In the genomic region with DNA sequence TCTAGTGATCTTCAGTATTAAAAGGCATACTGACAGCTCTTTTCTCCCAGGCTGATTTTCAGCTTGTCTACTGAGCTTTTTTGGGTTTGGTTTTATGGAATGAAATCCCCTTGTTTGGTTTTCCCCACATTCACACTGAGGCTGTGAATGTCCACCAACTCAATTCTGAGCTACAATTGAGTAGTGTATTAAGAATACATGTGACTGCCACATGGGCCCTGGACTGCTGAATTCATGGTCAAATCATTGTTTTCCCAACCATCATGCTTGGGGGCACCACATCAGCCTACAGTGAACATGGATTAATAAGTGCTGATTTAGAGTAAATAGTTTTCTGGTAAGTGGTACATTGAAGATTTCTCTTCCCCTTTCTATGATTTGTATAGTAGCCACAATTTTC, we compare ENCODE assay signal across 28 cellular contexts. TPM values are rescaled to one million over a fixed set of nuclear protein-coding genes. Genes with fewer than 3 reads are reported as not detected.
DNase-seq lines count a peak whose midpoint lies in the region; ATAC-seq, FAIRE-seq and TF ChIP-seq lines count a peak whose summit lies in the region.
"Had no signal": no experiment of that assay in that cellular context is flagged by ENCODE, and none has a peak within 500 bp of the region (broad histone marks: within the 10 kb centered on the region; RNA-seq: fewer than 3 reads in every experiment).

No MANE protein-coding gene starts in this region.

- no peak overlapping the region for H3K4me2 ChIP-seq in A549
- no peak overlapping the region for H3K4me2 ChIP-seq in K562 (ENCODE audit: insufficient read depth, low read length)
- H3K4me2 ChIP-seq: BLaER1 had no signal

- no peaks in the 10 kb centered on the region for H3K9me1 ChIP-seq in K562 (ENCODE audit: control insufficient read depth, insufficient read depth, low read length)

- H3K27ac ChIP-seq in A549: no peak overlapping the region
- no peak overlapping the region for H3K27ac ChIP-seq in HEK293 (ENCODE audit: extremely low read depth, low read depth, low read length)
- no peak overlapping the region for H3K27ac ChIP-seq in K562 (ENCODE audit: extremely low read depth, low read depth, low read length)
- H3K27ac ChIP-seq: 22Rv1, BLaER1 had no signal

- H3K36me3 ChIP-seq in HEK293 (ENCODE audit: control insufficient read depth in 2 of 2, insufficient read depth in 1 of 2, low read length in 2 of 2) (no peaks in the 10 kb centered on the region), K562 (ENCODE audit: control insufficient read depth, insufficient read depth, low read length) (no peaks in the 10 kb centered on the region)
- H3K36me3 ChIP-seq: BE2C, BLaER1 had no signal

- H4K20me1 ChIP-seq in K562 (replicated peaks; ENCODE audit: control insufficient read depth, insufficient read depth, low read length): no peaks in the 10 kb centered on the region

- POLR2A ChIA-PET in A549 (lab: Yijun Ruan, JAX) (no interaction called here), HEK293 (lab: Yijun Ruan, JAX) (no interaction called here), K562 (lab: Yijun Ruan, JAX) (interaction anchor here (0.7 to 1.1 kb wide), 3 partner anchors 9 to 29 kb away, joined by 3 to 4 read pairs (median 3); no protein-coding TSS in a partner anchor)
- POLR2A ChIA-PET in activated CD4-positive, alpha-beta T cell treated with anti-CD3 and anti-CD28 coated beads, Interleukin-2, amount 10 ng/mL, durations not matched to agents 7 days and 5 days (lab: Charles Lee): no interaction called here

- peaks cover 12% of the 10 kb centered on the region for H3K4me1 ChIP-seq in A549
- H3K4me1 ChIP-seq in HEK293 (ENCODE audit: control insufficient read depth, insufficient read depth, low read length): no peaks in the 10 kb centered on the region
- peaks cover 6 to 28% of the 10 kb centered on the region in 2 experiments; a peak in 4 of 5 replicates for H3K4me1 ChIP-seq in K562 (replicated peaks in 1 of 2; ENCODE audit: control insufficient read depth in 2 of 2, insufficient read depth in 2 of 2, low read length in 2 of 2)
- H3K4me1 ChIP-seq: BE2C, BLaER1, Caco-2 had no signal

- H2AFZ ChIP-seq in K562 (ENCODE audit: low read depth, low read length): peak overlapping the region; percentile 78

- in situ Hi-C loops in K562 (cut with MboI): no loop called here

- no peaks in the 10 kb centered on the region for H3K79me2 ChIP-seq in K562 (ENCODE audit: control insufficient read depth, insufficient read depth, low read length)

- ATAC-seq in A549 (no peak), K562 (no peak)
- ATAC-seq: GM12878 had no signal

- no peak for TF ChIP-seq RAD21 in A549 (conservative IDR thresholded peaks at IDR 0.05 in 1 of 2, IDR thresholded peaks at IDR 0.05 in 1 of 2)
- no peak for TF ChIP-seq RAD21 in K562 (CRISPR knock-in tag; conservative IDR thresholded peaks at IDR 0.05 in 1 of 2, IDR thresholded peaks at IDR 0.05 in 1 of 2)

- no peak overlapping the region for H3K4me3 Mint-ChIP-seq in activated CD4-positive, alpha-beta T cell treated with anti-CD3 and anti-CD28 coated beads, Interleukin-2, amount 10 ng/mL, durations not matched to agents 7 days and 5 days
- no peak overlapping the region for H3K4me3 Mint-ChIP-seq in Calu3 (ENCODE audit: low read depth, unreplicated experiment)
- no peak overlapping the region for H3K4me3 Mint-ChIP-seq in activated naive CD4-positive, alpha-beta T cell treated with anti-CD3 and anti-CD28 coated beads for 36 hours
- H3K4me3 Mint-ChIP-seq: CD14-positive monocyte; CD4-positive, alpha-beta memory T cell; CD4-positive, CD25-positive, alpha-beta regulatory T cell; CD8-positive, alpha-beta memory T cell had no signal

- H3K9me3 ChIP-seq in A549 (no peaks in the 10 kb centered on the region), HEK293 (ENCODE audit: control insufficient read depth, insufficient read depth, low read depth, low read length) (no peaks in the 10 kb centered on the region), K562 (replicated peaks; ENCODE audit: control insufficient read depth, insufficient read depth, low read depth, low read length) (no peaks in the 10 kb centered on the region)
- H3K9me3 ChIP-seq: BE2C, BLaER1, Caco-2 had no signal

- H3K27me3 ChIP-seq in K562 (ENCODE audit: control insufficient read depth in 2 of 2, insufficient read depth in 2 of 2, low read length in 2 of 2): no peaks in the 10 kb centered on the region
- H3K27me3 ChIP-seq: BE2C had no signal

- TF ChIP-seq EP300 in A549 (IDR thresholded peaks at IDR 0.05): no peak
- no peak for TF ChIP-seq EP300 in K562 (IDR thresholded peaks at IDR 0.05; ENCODE audit: low read length)

- no peak for TF ChIP-seq CTCF in A549 (IDR thresholded peaks at IDR 0.05)
- no peak for TF ChIP-seq CTCF in HEK293 (tag by site-specific recombination; IDR thresholded peaks at IDR 0.05)
- TF ChIP-seq CTCF in K562 (IDR thresholded peaks at IDR 0.05 in 2 of 3, conservative IDR thresholded peaks at IDR 0.05 in 1 of 3; ENCODE audit: insufficient read depth in 2 of 3, low read depth in 1 of 3, low read length in 3 of 3): no peak
- no peak for TF ChIP-seq CTCF in Calu3 (IDR thresholded peaks at IDR 0.05; ENCODE audit: unreplicated experiment)

- no peaks in the 10 kb centered on the region for H3K36me3 Mint-ChIP-seq in activated CD4-positive, alpha-beta T cell treated with anti-CD3 and anti-CD28 coated beads, Interleukin-2, amount 10 ng/mL, durations not matched to agents 7 days and 5 days (ENCODE audit: low read depth)
- no peaks in the 10 kb centered on the region for H3K36me3 Mint-ChIP-seq in Calu3 (ENCODE audit: insufficient read depth, unreplicated experiment)
- no peaks in the 10 kb centered on the region for H3K36me3 Mint-ChIP-seq in activated naive CD4-positive, alpha-beta T cell treated with anti-CD3 and anti-CD28 coated beads for 36 hours (ENCODE audit: low read depth)
- H3K36me3 Mint-ChIP-seq: CD14-positive monocyte; CD4-positive, alpha-beta memory T cell; CD4-positive, CD25-positive, alpha-beta regulatory T cell had no signal

- H3K4me3 ChIP-seq in A549 (no peak overlapping the region), HEK293 (ENCODE audit: low read depth, low read length) (no peak overlapping the region), K562 (no peak overlapping the region)
- H3K4me3 ChIP-seq: BLaER1, GM12878 had no signal

- TF ChIP-seq POLR2A in A549 (IDR thresholded peaks at IDR 0.05; ENCODE audit: low read length) (no peak), K562 (conservative IDR thresholded peaks at IDR 0.05) (no peak)

- H3K9ac ChIP-seq in K562 (ENCODE audit: insufficient read depth in 1 of 2, low read depth in 2 of 2, low read length in 2 of 2): no peak overlapping the region; a peak in 1 of 4 replicates
- H3K9ac ChIP-seq: BLaER1 had no signal

- H3K27ac Mint-ChIP-seq in activated CD4-positive, alpha-beta T cell treated with anti-CD3 and anti-CD28 coated beads, Interleukin-2, amount 10 ng/mL, durations not matched to agents 7 days and 5 days: no peak overlapping the region
- H3K27ac Mint-ChIP-seq in Calu3 (ENCODE audit: unreplicated experiment): no peak overlapping the region
- no peak overlapping the region for H3K27ac Mint-ChIP-seq in activated naive CD4-positive, alpha-beta T cell treated with anti-CD3 and anti-CD28 coated beads for 36 hours
- H3K27ac Mint-ChIP-seq: CD14-positive monocyte; CD4-positive, alpha-beta memory T cell; CD4-positive, CD25-positive, alpha-beta regulatory T cell; CD8-positive, alpha-beta memory T cell had no signal

- DNase-seq in A549 (ENCODE audit: low read depth in 1 of 2, low spot score in 1 of 2): no peak
- DNase-seq in K562 (ENCODE audit: extremely low read depth in 1 of 4, low spot score in 3 of 4): no peak
- no peak for DNase-seq in activated CD4-positive, alpha-beta T cell treated with anti-CD3 and anti-CD28 coated beads, Interleukin-2, amount 10 ng/mL, durations not matched to agents 7 days and 5 days
- DNase-seq in Calu3: no peak
- DNase-seq in activated naive CD4-positive, alpha-beta T cell treated with anti-CD3 and anti-CD28 coated beads for 36 hours: no peak
- DNase-seq: ACHN; BE2C; C1 segment of cervical spinal cord; Caco-2; CD4-positive, alpha-beta memory T cell; CD4-positive, CD25-positive, alpha-beta regulatory T cell; CD8-positive, alpha-beta memory T cell; DMS 273 treated with DMSO at 0.1 percent for 48 hours; DMS153; DMS53; DMS79; DND-41; EL; GDM1 had no signal

- H3K9me3 Mint-ChIP-seq in activated CD4-positive, alpha-beta T cell treated with anti-CD3 and anti-CD28 coated beads, Interleukin-2, amount 10 ng/mL, durations not matched to agents 7 days and 5 days: no peaks in the 10 kb centered on the region
- H3K9me3 Mint-ChIP-seq in Calu3 (ENCODE audit: low read depth, unreplicated experiment): no peaks in the 10 kb centered on the region
- H3K9me3 Mint-ChIP-seq in activated naive CD4-positive, alpha-beta T cell treated with anti-CD3 and anti-CD28 coated beads for 36 hours: no peaks in the 10 kb centered on the region
- H3K9me3 Mint-ChIP-seq: CD4-positive, alpha-beta memory T cell; CD4-positive, CD25-positive, alpha-beta regulatory T cell; CD8-positive, alpha-beta memory T cell had no signal

- peak; percentile 90 for FAIRE-seq in A549 (lab: Jason Lieb, UNC)
- no peak for FAIRE-seq in K562 (lab: Jason Lieb, UNC)
- FAIRE-seq: GM12878, GM12892, GM18507 had no signal

- H3K4me1 Mint-ChIP-seq in activated CD4-positive, alpha-beta T cell treated with anti-CD3 and anti-CD28 coated beads, Interleukin-2, amount 10 ng/mL, durations not matched to agents 7 days and 5 days: no peaks in the 10 kb centered on the region
- peaks cover 10% of the 10 kb centered on the region for H3K4me1 Mint-ChIP-seq in Calu3 (ENCODE audit: low read depth, unreplicated experiment)
- no peaks in the 10 kb centered on the region for H3K4me1 Mint-ChIP-seq in activated naive CD4-positive, alpha-beta T cell treated with anti-CD3 and anti-CD28 coated beads for 36 hours (ENCODE audit: low read depth)
- H3K4me1 Mint-ChIP-seq: CD4-positive, alpha-beta memory T cell; CD4-positive, CD25-positive, alpha-beta regulatory T cell; CD8-positive, alpha-beta memory T cell had no signal

- intact Hi-C loops in K562 (cut with micrococcal nuclease) (no loop called here), Calu3 (cut with micrococcal nuclease; ENCODE audit: unreplicated experiment) (no loop called here)
- intact Hi-C loops in activated naive CD4-positive, alpha-beta T cell treated with anti-CD3 and anti-CD28 coated beads for 36 hours (cut with micrococcal nuclease): no loop called here

- peaks cover 4% of the 10 kb centered on the region for H3K27me3 Mint-ChIP-seq in activated CD4-positive, alpha-beta T cell treated with anti-CD3 and anti-CD28 coated beads, Interleukin-2, amount 10 ng/mL, durations not matched to agents 7 days and 5 days
- no peaks in the 10 kb centered on the region for H3K27me3 Mint-ChIP-seq in Calu3 (ENCODE audit: unreplicated experiment)
- peaks cover 2% of the 10 kb centered on the region for H3K27me3 Mint-ChIP-seq in activated naive CD4-positive, alpha-beta T cell treated with anti-CD3 and anti-CD28 coated beads for 36 hours (ENCODE audit: low read depth)

- CTCF ChIA-PET in A549 (lab: Yijun Ruan, JAX) (interaction anchor here (1.1 to 1.8 kb wide), 3 partner anchors 10 to 229 kb away, joined by 3 to 5 read pairs (median 4); no protein-coding TSS in a partner anchor), HEK293 (lab: Yijun Ruan, JAX) (interaction anchor here (0.7 to 3.1 kb wide), 4 partner anchors 17 to 223 kb away, joined by 3 to 13 read pairs (median 5); a partner anchor contains a TSS), K562 (lab: Yijun Ruan, JAX; ENCODE audit: low intra/inter-chr PET ratio) (no interaction called here), Calu3 (lab: Charles Lee) (no interaction called here)
- CTCF ChIA-PET in activated CD4-positive, alpha-beta T cell treated with anti-CD3 and anti-CD28 coated beads, Interleukin-2, amount 10 ng/mL, durations not matched to agents 7 days and 5 days (lab: Charles Lee): interaction anchor here (1.0 kb wide), 1 partner anchor 12 kb away, joined by 3 read pairs; no protein-coding TSS in a partner anchor
- CTCF ChIA-PET in activated naive CD4-positive, alpha-beta T cell treated with anti-CD3 and anti-CD28 coated beads for 36 hours (lab: Charles Lee): interaction anchor here (1.1 to 1.3 kb wide), 3 partner anchors 18 to 245 kb away, joined by 3 to 4 read pairs (median 3); no protein-coding TSS in a partner anchor

- BruUV-seq in K562 (replicated peaks; lab: Mats Ljungman, UMichigan) (no TSS peak), Calu3 (replicated peaks; lab: Mats Ljungman, UMichigan) (no TSS peak)

RNA-seq across cellular contexts. Expression of a gene that starts 32.4 kb away (rescaled TPM):
- polyA plus RNA-seq in A549 (2011; rRNA removed): 0.04 and 0.12 TPM in 2 replicates
- polyA plus RNA-seq in A549 (2012; cell fraction: cytosol; rRNA removed): 0.01 TPM in 2 replicates
- polyA plus RNA-seq in A549 (2012; cell fraction: nucleus; rRNA removed): 0.02 and 0.06 TPM in 2 replicates
- 0.05 to 0.06 TPM (median 0.05 TPM) in 3 replicates for polyA plus RNA-seq in A549 (2017; fragmentation: RNase III; extraction: RNeasy Plus Mini Kit Qiagen cat#74134 plus additional on column Dnase treatment)
- polyA minus RNA-seq in A549 (2011; rRNA and poly(A)+ RNA removed): 0.08 and 0.10 TPM in 2 replicates
- 0.16 and 0.26 TPM in 2 replicates for total RNA-seq in K562 (2011; cell fraction: chromatin; rRNA removed; ENCODE audit: low replicate concordance)
- total RNA-seq in K562 (2011; cell fraction: nucleolus; rRNA removed): under 0.01 TPM in 1 of 2 replicates, not detected in the other
- 0.15 TPM in 2 replicates for total RNA-seq in K562 (2011; cell fraction: nucleoplasm; rRNA removed)
- total RNA-seq in K562 (2014; rRNA removed): 0.04 and 0.05 TPM in 2 replicates
- 0.10 and 0.11 TPM in 2 replicates for total RNA-seq in K562 (2014; rRNA removed; fragmentation: Illumina TruSeq; extraction: Trizol)
- total RNA-seq in K562 (2015; rRNA removed; fragmentation: Illumina TruSeq; extraction: Trizol): 0.04 TPM in 1 of 2 replicates, not detected in the other
- 0.16 and 0.31 TPM in 2 replicates for total RNA-seq in K562 (2021)
- 0.03 and 0.35 TPM in 2 replicates for polyA plus RNA-seq in K562 (2011; rRNA removed)
- polyA plus RNA-seq in K562 (2011; cell fraction: cytosol; rRNA removed): 0.06 and 0.52 TPM in 2 replicates
- polyA plus RNA-seq in K562 (2011; cell fraction: nucleus; rRNA removed): 0.10 and 1.2 TPM in 2 replicates
- polyA plus RNA-seq in K562 (2012): 0.08 and 0.17 TPM in 2 replicates
- 0.18 and 0.22 TPM in 2 replicates for polyA plus RNA-seq in K562 (2014; fragmentation: Illumina TruSeq; extraction: Trizol)
- under 1 TPM in 1 of 2 experiments, not detected in 1; 0.06 TPM for polyA plus RNA-seq in K562 (2014; fragmentation: Nextera tagmentation; extraction: Ambion mirVana)
- polyA plus RNA-seq in K562 (2014; rRNA removed): 0.11 and 0.21 TPM in 2 replicates
- polyA minus RNA-seq in K562 (2011; rRNA and poly(A)+ RNA removed): 0.25 TPM in 1 of 2 replicates, not detected in the other
- 0.38 TPM in 1 of 2 replicates, not detected in the other for polyA minus RNA-seq in K562 (2011; cell fraction: cytosol; rRNA and poly(A)+ RNA removed)
- polyA minus RNA-seq in K562 (2011; cell fraction: nucleus; rRNA and poly(A)+ RNA removed): 0.13 TPM in 1 of 2 replicates, not detected in the other
- total RNA-seq in activated CD4-positive, alpha-beta T cell treated with anti-CD3 and anti-CD28 coated beads, Interleukin-2, amount 10 ng/mL, durations not matched to agents 7 days and 5 days: not detected
- not detected in 2 replicates for total RNA-seq in Calu3 (2022)
- total RNA-seq in activated naive CD4-positive, alpha-beta T cell treated with anti-CD3 and anti-CD28 coated beads for 36 hours: not detected
- total RNA-seq: CD4-positive, alpha-beta memory T cell; CD4-positive, CD25-positive, alpha-beta regulatory T cell; CD8-positive, alpha-beta memory T cell; Daoy; G401 had no signal
- polyA plus RNA-seq: CD14-positive monocyte; CD4-positive, alpha-beta memory T cell; CD4-positive, CD25-positive, alpha-beta regulatory T cell; CD8-positive, alpha-beta memory T cell had no signal

Comparison
In these comparisons a context has a peak if more than half of its experiments do, and no peak if none do; other contexts are left out.
1. CTCF ChIA-PET loops: an anchor here in A549 (1.1 to 1.8 kb wide), HEK293 (0.7 to 3.1 kb wide), activated CD4-positive, alpha-beta T cell treated with anti-CD3 and anti-CD28 coated beads, Interleukin-2, amount 10 ng/mL, durations not matched to agents 7 days and 5 days (1.0 kb wide) and activated naive CD4-positive, alpha-beta T cell treated with anti-CD3 and anti-CD28 coated beads for 36 hours (1.1 to 1.3 kb wide); none called in K562 and Calu3.